18 cellular contexts compared by ENCODE assay signal in genomic region chr15:101172421-101173097, GRCh38.
A peak's percentile ranks its signal among the peaks of the same experiment; 100 is the strongest.
DNase-seq lines count a peak whose midpoint lies in the region; ATAC-seq and TF ChIP-seq lines count a peak whose summit lies in the region.
"Had no signal": no experiment of that assay in that cellular context is flagged by ENCODE, and none has a peak within 500 bp of the region (broad histone marks: within the 10 kb centered on the region; RNA-seq: fewer than 3 reads in every experiment).

No MANE protein-coding gene starts in this region.

- POLR2A ChIA-PET in activated naive CD8-positive, alpha-beta T cell treated with anti-CD3 and anti-CD28 coated beads, Interleukin-2, amount 10 ng/mL, durations not matched to agents 7 days and 5 days (lab: Charles Lee) = no interaction called here

- H3K4me3 ChIP-seq in mammary epithelial cell (replicated peaks in 1 of 3; ENCODE audit: insufficient read depth in 1 of 3, low read depth in 2 of 3, low read length in 3 of 3) = no peak overlapping the region
- H3K4me3 ChIP-seq: upper lobe of left lung had no signal

- intact Hi-C loops in mammary epithelial cell (cut with micrococcal nuclease) = no loop called here

- peak overlapping the region; percentile 23 for H3K27ac Mint-ChIP-seq in activated naive CD8-positive, alpha-beta T cell treated with anti-CD3 and anti-CD28 coated beads, Interleukin-2, amount 10 ng/mL, durations not matched to agents 7 days and 5 days
- H3K27ac Mint-ChIP-seq in activated naive CD8-positive, alpha-beta T cell treated with anti-CD3 and anti-CD28 coated beads, Interleukin-2, amount 50 U/mL, for 24 hours = no peak overlapping the region
- no peak overlapping the region for H3K27ac Mint-ChIP-seq in endothelial cell (ENCODE audit: unreplicated experiment)
- H3K27ac Mint-ChIP-seq in type B pancreatic cell = peak overlapping the region; percentile 31

- peaks cover 9% of the 10 kb centered on the region for H3K36me3 ChIP-seq in mammary epithelial cell (ENCODE audit: insufficient read depth, low read length)

- CTCF ChIA-PET in mammary epithelial cell (lab: Charles Lee; ENCODE audit: low non-redundant PET) = interaction anchor here (0.7 kb wide), 1 partner anchor 72 kb away, joined by 3 read pairs; no protein-coding TSS in a partner anchor

- H3K27me3 ChIP-seq in mammary epithelial cell (ENCODE audit: insufficient read depth, low read length) = no peaks in the 10 kb centered on the region
- H3K27me3 ChIP-seq: upper lobe of left lung had no signal

- H3K36me3 Mint-ChIP-seq in activated naive CD8-positive, alpha-beta T cell treated with anti-CD3 and anti-CD28 coated beads, Interleukin-2, amount 10 ng/mL, durations not matched to agents 7 days and 5 days = peaks cover 26% of the 10 kb centered on the region
- peaks cover 19% of the 10 kb centered on the region for H3K36me3 Mint-ChIP-seq in activated naive CD8-positive, alpha-beta T cell treated with anti-CD3 and anti-CD28 coated beads, Interleukin-2, amount 50 U/mL, for 24 hours (ENCODE audit: low read depth)
- peaks cover 29% of the 10 kb centered on the region for H3K36me3 Mint-ChIP-seq in endothelial cell (ENCODE audit: low read depth, unreplicated experiment)
- peaks cover 34% of the 10 kb centered on the region for H3K36me3 Mint-ChIP-seq in type B pancreatic cell

- no peak overlapping the region for H3K27ac ChIP-seq in mammary epithelial cell (ENCODE audit: insufficient read depth, low read depth, low read length)

- in situ Hi-C loops in mammary epithelial cell (cut with MboI; ENCODE audit: low sequenced_read_pairs in 2 of 2) = loop anchor here in 1 of 2 donors (10.0 kb wide), 1 partner anchor 58 kb away; no protein-coding TSS in a partner anchor

- no peaks in the 10 kb centered on the region for H3K9me3 ChIP-seq in mammary epithelial cell (replicated peaks; ENCODE audit: insufficient read depth, low read length)

- peaks cover 61% of the 10 kb centered on the region for H3K4me1 ChIP-seq in mammary epithelial cell (ENCODE audit: insufficient read depth, low read length)

- TF ChIP-seq CTCF in endothelial cell (IDR thresholded peaks at IDR 0.05; ENCODE audit: unreplicated experiment) = no peak
- no peak for TF ChIP-seq CTCF in type B pancreatic cell (conservative IDR thresholded peaks at IDR 0.05)
- no peak for TF ChIP-seq CTCF in mammary epithelial cell (conservative IDR thresholded peaks at IDR 0.05 in 1 of 2, IDR thresholded peaks at IDR 0.05 in 1 of 2; ENCODE audit: extremely low read depth in 1 of 2, insufficient read depth in 1 of 2, low read depth in 1 of 2, low read length in 2 of 2)

- peaks cover 33% of the 10 kb centered on the region for H3K4me1 Mint-ChIP-seq in activated naive CD8-positive, alpha-beta T cell treated with anti-CD3 and anti-CD28 coated beads, Interleukin-2, amount 10 ng/mL, durations not matched to agents 7 days and 5 days
- H3K4me1 Mint-ChIP-seq in activated naive CD8-positive, alpha-beta T cell treated with anti-CD3 and anti-CD28 coated beads, Interleukin-2, amount 50 U/mL, for 24 hours = peaks cover 59% of the 10 kb centered on the region
- H3K4me1 Mint-ChIP-seq in endothelial cell (ENCODE audit: unreplicated experiment) (peaks cover 52% of the 10 kb centered on the region), type B pancreatic cell (ENCODE audit: unreplicated experiment) (peaks cover 22% of the 10 kb centered on the region)

- no peaks in the 10 kb centered on the region for H3K27me3 Mint-ChIP-seq in activated naive CD8-positive, alpha-beta T cell treated with anti-CD3 and anti-CD28 coated beads, Interleukin-2, amount 10 ng/mL, durations not matched to agents 7 days and 5 days
- no peaks in the 10 kb centered on the region for H3K27me3 Mint-ChIP-seq in activated naive CD8-positive, alpha-beta T cell treated with anti-CD3 and anti-CD28 coated beads, Interleukin-2, amount 50 U/mL, for 24 hours
- peaks cover 6% of the 10 kb centered on the region for H3K27me3 Mint-ChIP-seq in endothelial cell (ENCODE audit: unreplicated experiment)
- no peaks in the 10 kb centered on the region for H3K27me3 Mint-ChIP-seq in type B pancreatic cell

- H3K79me2 ChIP-seq in mammary epithelial cell (ENCODE audit: insufficient read depth, low read length) = peaks cover 41% of the 10 kb centered on the region

- no peaks in the 10 kb centered on the region for H4K20me1 ChIP-seq in mammary epithelial cell (ENCODE audit: insufficient read depth, low read length)

- no peak for ATAC-seq in activated naive CD8-positive, alpha-beta T cell treated with anti-CD3 and anti-CD28 coated beads, Interleukin-2, amount 10 ng/mL, durations not matched to agents 7 days and 5 days (ENCODE audit: low read depth)
- ATAC-seq in activated naive CD8-positive, alpha-beta T cell treated with anti-CD3 and anti-CD28 coated beads, Interleukin-2, amount 50 U/mL, for 24 hours = no peak
- no peak for ATAC-seq in HG02763 (IDR thresholded peaks at IDR 0.05; ENCODE audit: unreplicated experiment)
- ATAC-seq: left colon had no signal

- WGBS in mammary epithelial cell (ENCODE audit: low coverage, missing lambda C conversion rate) = 79% methylated on average over 17 of the region's 17 CpGs

- no peaks in the 10 kb centered on the region for H3K9me3 Mint-ChIP-seq in activated naive CD8-positive, alpha-beta T cell treated with anti-CD3 and anti-CD28 coated beads, Interleukin-2, amount 10 ng/mL, durations not matched to agents 7 days and 5 days
- no peaks in the 10 kb centered on the region for H3K9me3 Mint-ChIP-seq in activated naive CD8-positive, alpha-beta T cell treated with anti-CD3 and anti-CD28 coated beads, Interleukin-2, amount 50 U/mL, for 24 hours
- H3K9me3 Mint-ChIP-seq in endothelial cell (ENCODE audit: unreplicated experiment) = no peaks in the 10 kb centered on the region
- peaks cover 3% of the 10 kb centered on the region for H3K9me3 Mint-ChIP-seq in type B pancreatic cell

- DNase-seq in activated naive CD8-positive, alpha-beta T cell treated with anti-CD3 and anti-CD28 coated beads, Interleukin-2, amount 10 ng/mL, durations not matched to agents 7 days and 5 days = no peak
- DNase-seq in activated naive CD8-positive, alpha-beta T cell treated with anti-CD3 and anti-CD28 coated beads, Interleukin-2, amount 50 U/mL, for 24 hours = no peak
- DNase-seq in NCI-H82 (lab: John Stamatoyannopoulos, UW) = peak; percentile 91
- DNase-seq in endothelial cell (ENCODE audit: low spot score) = no peak
- no peak for DNase-seq in type B pancreatic cell (ENCODE audit: extremely low spot score, unreplicated experiment)
- no peak for DNase-seq in GM03348 (ENCODE audit: low spot score)
- no peak for DNase-seq in mammary epithelial cell
- DNase-seq: activated naive CD4-positive, alpha-beta T cell treated with anti-CD3 and anti-CD28 coated beads, Interleukin-2, amount 50 U/mL, for 16 hours; C1 segment of cervical spinal cord; caudate nucleus; KG1; left colon; NCI-H1694; SHP77; stimulated activated CD4-positive, alpha-beta T cell treated with anti-CD3 and anti-CD28 coated beads, Interleukin-1b, Interleukin-23, amount 100 ng/mL, for 48 hours; stimulated activated CD8-positive, alpha-beta memory T cell treated with anti-CD3 and anti-CD28 coated beads, Interleukin-4, amount 100 ng/mL, for 48 hours had no signal

- H3K9ac ChIP-seq in mammary epithelial cell (ENCODE audit: insufficient read depth, low read length) = no peak overlapping the region

- dilution Hi-C loops in mammary epithelial cell (cut with HindIII; ENCODE audit: low sequenced_read_pairs) = no loop called here

- no peak overlapping the region for H3K4me3 Mint-ChIP-seq in activated naive CD8-positive, alpha-beta T cell treated with anti-CD3 and anti-CD28 coated beads, Interleukin-2, amount 10 ng/mL, durations not matched to agents 7 days and 5 days
- H3K4me3 Mint-ChIP-seq in activated naive CD8-positive, alpha-beta T cell treated with anti-CD3 and anti-CD28 coated beads, Interleukin-2, amount 50 U/mL, for 24 hours = no peak overlapping the region
- H3K4me3 Mint-ChIP-seq in endothelial cell (ENCODE audit: unreplicated experiment) (peak overlapping the region; percentile 57), type B pancreatic cell (peak overlapping the region; percentile 59)

- H2AFZ ChIP-seq in mammary epithelial cell (ENCODE audit: low read depth, low read length) = no peak overlapping the region

- no peak overlapping the region for H3K4me2 ChIP-seq in mammary epithelial cell (ENCODE audit: insufficient read depth, low read depth, low read length)

- BruUV-seq in mammary epithelial cell (replicated peaks; lab: Mats Ljungman, UMichigan) = no TSS peak

Comparison
In these comparisons a context has a peak if more than half of its experiments do, and no peak if none do; other contexts are left out.
1. H3K27ac Mint-ChIP-seq: peak in activated naive CD8-positive, alpha-beta T cell treated with anti-CD3 and anti-CD28 coated beads, Interleukin-2, amount 10 ng/mL, durations not matched to agents 7 days and 5 days (single experiment) and type B pancreatic cell (single experiment); none in activated naive CD8-positive, alpha-beta T cell treated with anti-CD3 and anti-CD28 coated beads, Interleukin-2, amount 50 U/mL, for 24 hours (single experiment) and endothelial cell (single experiment).
2. H3K4me3 Mint-ChIP-seq: peak in endothelial cell (single experiment) and type B pancreatic cell (single experiment); none in activated naive CD8-positive, alpha-beta T cell treated with anti-CD3 and anti-CD28 coated beads, Interleukin-2, amount 10 ng/mL, durations not matched to agents 7 days and 5 days (single experiment) and activated naive CD8-positive, alpha-beta T cell treated with anti-CD3 and anti-CD28 coated beads, Interleukin-2, amount 50 U/mL, for 24 hours (single experiment).